14 cellular contexts compared by ENCODE assay signal in the genomic region with DNA sequence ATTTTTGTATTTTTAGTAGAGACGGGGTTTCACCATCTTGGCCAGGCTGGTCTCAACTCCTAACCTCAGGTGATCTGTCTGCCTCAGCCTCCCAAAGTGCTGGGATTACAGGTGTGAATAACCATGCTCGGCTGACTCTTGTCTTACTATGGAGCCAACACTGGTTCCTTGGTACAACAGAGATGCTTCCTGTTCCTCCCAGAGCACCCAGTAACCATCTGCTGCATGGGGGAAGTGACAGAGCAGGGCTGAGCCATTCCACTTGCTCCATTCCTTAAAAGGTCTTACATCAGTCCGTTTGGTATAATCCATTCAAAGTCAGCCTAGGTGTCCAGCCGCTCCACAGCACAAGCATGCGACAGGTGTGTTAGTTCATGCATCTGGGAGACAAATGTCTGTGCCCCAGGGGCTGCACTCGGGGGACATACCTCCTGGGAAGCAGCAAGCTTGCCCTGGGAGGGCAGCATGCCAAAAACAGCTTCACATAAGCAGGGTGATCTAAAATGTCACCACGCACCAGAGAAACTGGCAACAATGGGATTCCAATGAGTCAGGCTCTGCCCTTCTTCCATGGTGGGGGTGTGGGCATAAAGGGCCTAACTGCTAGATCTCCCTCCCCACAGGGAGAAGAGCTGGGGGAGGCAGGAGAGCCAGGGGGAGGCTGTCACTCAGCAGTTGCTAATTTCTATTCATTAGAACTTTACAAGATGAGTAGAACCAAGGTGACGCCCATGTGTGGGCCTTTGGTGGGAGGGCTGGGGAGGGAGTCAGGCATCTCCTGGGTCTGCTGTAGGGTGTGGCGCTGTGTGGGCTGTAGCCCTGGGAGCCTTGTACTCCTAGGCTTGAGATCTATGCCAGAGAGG. TPM values are rescaled to one million over a fixed set of nuclear protein-coding genes. Genes with fewer than 3 reads are reported as not detected.
A peak's percentile ranks its signal among the peaks of the same experiment; 100 is the strongest.
DNase-seq lines count a peak whose midpoint lies in the region; ATAC-seq, FAIRE-seq and TF ChIP-seq lines count a peak whose summit lies in the region.
"Had no signal": no experiment of that assay in that cellular context is flagged by ENCODE, and none has a peak within 500 bp of the region (broad histone marks: within the 10 kb centered on the region; RNA-seq: fewer than 3 reads in every experiment).

No MANE protein-coding gene starts in this region.

- peaks cover 3% of the 10 kb centered on the region for H3K36me3 ChIP-seq in astrocyte (ENCODE audit: insufficient read depth, low read length)

- intact Hi-C loops in right cardiac atrium (cut with DNase I): loop anchor here in 1 of 4 donors (10.0 kb wide), 1 partner anchor 114 kb away; no protein-coding TSS in a partner anchor

- H3K4me3 Mint-ChIP-seq in astrocyte (ENCODE audit: unreplicated experiment): no peak overlapping the region
- H3K4me3 Mint-ChIP-seq: activated T-helper 1 cell treated with anti-CD3 and anti-CD28 coated beads, Interleukin-12 subunit alpha, Interleukin-12 subunit beta, Interleukin-2, Interleukin-4 antibody, amounts not matched to agents 30 ng/mL and 10 ng/mL and 1 ng/mL, durations not matched to agents 14 hours and 24 hours and 36 hours; CD4-positive, alpha-beta memory T cell had no signal

- H3K4me1 ChIP-seq in astrocyte (ENCODE audit: insufficient read depth, low read length) (peaks cover 8% of the 10 kb centered on the region), right cardiac atrium (ENCODE audit: control insufficient read depth, insufficient read depth, low read length) (no peaks in the 10 kb centered on the region)

- H2AFZ ChIP-seq in astrocyte (ENCODE audit: low read depth, low read length): no peak overlapping the region

- WGBS in right cardiac atrium: 77% methylated on average over 9 of the region's 9 CpGs

- H3K27me3 ChIP-seq in astrocyte (ENCODE audit: insufficient read depth, low read length) (no peaks in the 10 kb centered on the region), right cardiac atrium (ENCODE audit: control insufficient read depth, insufficient read depth) (no peaks in the 10 kb centered on the region)

- peak; percentile 51 for DNase-seq in CD1c-positive myeloid dendritic cell (ENCODE audit: extremely low spot score)
- DNase-seq in HT1080 (ENCODE audit: low read depth): peak; percentile 31
- DNase-seq in astrocyte (ENCODE audit: low read depth): peak; percentile 15
- no peak for DNase-seq in right cardiac atrium
- no peak for DNase-seq in SHP77 treated with DMSO at 0.1 percent for 48 hours (lab: John Stamatoyannopoulos, UW)
- no peak for DNase-seq in RCC 7860 (ENCODE audit: low spot score)
- no peak for DNase-seq in T1000 (lab: John Stamatoyannopoulos, UW)
- DNase-seq: CD4-positive, alpha-beta memory T cell; glutamatergic neuron; trophoblast cell had no signal

- no peaks in the 10 kb centered on the region for H3K79me2 ChIP-seq in astrocyte (ENCODE audit: insufficient read depth, low read length)

- H3K9ac ChIP-seq in astrocyte (ENCODE audit: low read length): no peak overlapping the region

- H3K36me3 Mint-ChIP-seq in astrocyte (ENCODE audit: low read depth, unreplicated experiment): peaks cover 15% of the 10 kb centered on the region

- H3K9me3 ChIP-seq in astrocyte (ENCODE audit: insufficient read depth, low read depth, low read length): no peaks in the 10 kb centered on the region
- no peaks in the 10 kb centered on the region for H3K9me3 ChIP-seq in right cardiac atrium (ENCODE audit: control insufficient read depth, low read length)

- ATAC-seq in right cardiac atrium (peak; percentile 42 to 49), HG02763 (IDR thresholded peaks at IDR 0.05; ENCODE audit: unreplicated experiment) (no peak)
- ATAC-seq: GM12878 had no signal

- H3K4me3 ChIP-seq in astrocyte (ENCODE audit: insufficient read depth, low read depth, low read length): no peak overlapping the region
- no peak overlapping the region for H3K4me3 ChIP-seq in right cardiac atrium (ENCODE audit: low read length)
- H3K4me3 ChIP-seq: GM12878 had no signal

- peak overlapping the region; percentile 6 for H3K4me2 ChIP-seq in astrocyte (ENCODE audit: low read length)

- no peak for TF ChIP-seq CTCF in astrocyte (IDR thresholded peaks at IDR 0.05; ENCODE audit: insufficient read depth, low read depth, low read length)

- H3K9me3 Mint-ChIP-seq in astrocyte (ENCODE audit: unreplicated experiment): peaks cover 4% of the 10 kb centered on the region
- H3K9me3 Mint-ChIP-seq: activated T-helper 1 cell treated with anti-CD3 and anti-CD28 coated beads, Interleukin-12 subunit alpha, Interleukin-12 subunit beta, Interleukin-2, Interleukin-4 antibody, amounts not matched to agents 30 ng/mL and 10 ng/mL and 1 ng/mL, durations not matched to agents 14 hours and 24 hours and 36 hours; CD4-positive, alpha-beta memory T cell had no signal

- FAIRE-seq in astrocyte (lab: Jason Lieb, UNC) (no peak), RCC 7860 (lab: Jason Lieb, UNC) (no peak)
- FAIRE-seq: GM12878 had no signal

- H3K27me3 Mint-ChIP-seq in astrocyte (ENCODE audit: low read depth, unreplicated experiment): no peaks in the 10 kb centered on the region
- H3K27me3 Mint-ChIP-seq: CD4-positive, alpha-beta memory T cell; progenitor cell of endocrine pancreas had no signal

- no peak overlapping the region for H3K27ac ChIP-seq in astrocyte (ENCODE audit: low read depth, low read length)
- H3K27ac ChIP-seq in right cardiac atrium (ENCODE audit: low read length): peak overlapping the region; percentile 13

- H4K20me1 ChIP-seq in astrocyte (ENCODE audit: insufficient read depth, low read length): no peaks in the 10 kb centered on the region

- H3K4me1 Mint-ChIP-seq in astrocyte (ENCODE audit: low read depth, unreplicated experiment): peaks cover 8% of the 10 kb centered on the region
- H3K4me1 Mint-ChIP-seq: CD4-positive, alpha-beta memory T cell had no signal

- H3K27ac Mint-ChIP-seq in astrocyte (ENCODE audit: unreplicated experiment): no peak overlapping the region
- H3K27ac Mint-ChIP-seq: activated T-helper 1 cell treated with anti-CD3 and anti-CD28 coated beads, Interleukin-12 subunit alpha, Interleukin-12 subunit beta, Interleukin-2, Interleukin-4 antibody, amounts not matched to agents 30 ng/mL and 10 ng/mL and 1 ng/mL, durations not matched to agents 14 hours and 24 hours and 36 hours had no signal

RNA-seq across cellular contexts. Expression of a gene that starts 35.5 kb away (rescaled TPM):
- total RNA-seq in HT1080 (2014; rRNA removed; shearing (Covaris generic)): 0.14 and 0.33 TPM in 2 replicates
- polyA plus RNA-seq in HT1080 (2015; cell fraction: cytosol; rRNA removed): not detected in 2 replicates
- 1.6 TPM in 1 of 2 replicates, not detected in the other for polyA plus RNA-seq in HT1080 (2015; cell fraction: nucleus; rRNA removed)
- 1.8 and 2.6 TPM in 2 replicates for total RNA-seq in astrocyte
- total RNA-seq in right cardiac atrium: 1 to 10 TPM in 2 of 4 donors, under 1 TPM in 2; 0.45 to 1.4 (median 0.91) TPM
- 0.48 TPM for polyA plus RNA-seq in right cardiac atrium

Comparison
In these comparisons a context has a peak if more than half of its experiments do, and no peak if none do; other contexts are left out.
1. DNase-seq: peak in CD1c-positive myeloid dendritic cell (single experiment), HT1080 (single experiment) and astrocyte (single experiment); none in right cardiac atrium (0 of 3), SHP77 treated with DMSO at 0.1 percent for 48 hours (single experiment), RCC 7860 (single experiment) and T1000 (single experiment).